Comparison of ENCODE assay signal across 1 cellular context in genomic region chr13:48973845-48974431, GRCh38.
TF ChIP-seq lines count a peak whose summit lies in the region.

No MANE protein-coding gene starts in this region.

TF ChIP-seq in WTC11, 78 proteins besides CTCF, POLR2A, EP300 and RAD21 (continued from another document):
- TF ChIP-seq, protein P1, sequence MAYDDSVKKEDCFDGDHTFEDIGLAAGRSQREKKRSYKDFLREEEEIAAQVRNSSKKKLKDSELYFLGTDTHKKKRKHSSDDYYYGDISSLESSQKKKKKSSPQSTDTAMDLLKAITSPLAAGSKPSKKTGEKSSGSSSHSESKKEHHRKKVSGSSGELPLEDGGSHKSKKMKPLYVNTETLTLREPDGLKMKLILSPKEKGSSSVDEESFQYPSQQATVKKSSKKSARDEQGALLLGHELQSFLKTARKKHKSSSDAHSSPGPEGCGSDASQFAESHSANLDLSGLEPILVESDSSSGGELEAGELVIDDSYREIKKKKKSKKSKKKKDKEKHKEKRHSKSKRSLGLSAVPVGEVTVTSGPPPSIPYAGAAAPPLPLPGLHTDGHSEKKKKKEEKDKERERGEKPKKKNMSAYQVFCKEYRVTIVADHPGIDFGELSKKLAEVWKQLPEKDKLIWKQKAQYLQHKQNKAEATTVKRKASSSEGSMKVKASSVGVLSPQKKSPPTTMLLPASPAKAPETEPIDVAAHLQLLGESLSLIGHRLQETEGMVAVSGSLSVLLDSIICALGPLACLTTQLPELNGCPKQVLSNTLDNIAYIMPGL (CRISPR knock-in tag; IDR thresholded peaks at IDR 0.05): no peak
